Comparison of ENCODE assay signal across 14 cellular contexts in the genomic region with DNA sequence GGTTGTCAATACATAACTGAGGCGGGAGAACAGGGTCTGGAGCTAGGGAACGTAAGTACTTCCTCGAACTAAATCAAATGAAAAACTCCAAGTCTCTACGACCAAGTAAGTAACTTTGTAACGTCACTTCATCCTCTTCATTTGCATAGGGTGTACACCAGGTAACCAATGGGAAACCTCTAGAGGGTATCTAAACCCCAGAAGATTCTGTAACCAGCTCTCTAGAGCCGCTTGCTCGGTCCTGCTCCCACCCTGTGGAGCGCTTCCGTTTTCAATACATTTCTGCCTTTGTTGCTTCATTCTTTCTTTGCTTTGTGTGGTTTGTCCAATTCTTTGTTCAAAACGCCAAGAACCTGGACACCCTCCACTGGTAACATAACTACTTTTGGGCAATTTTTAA.
DNase-seq lines count a peak whose midpoint lies in the region; ATAC-seq and TF ChIP-seq lines count a peak whose summit lies in the region.
"Had no signal": no experiment of that assay in that cellular context is flagged by ENCODE, and none has a peak within 500 bp of the region (broad histone marks: within the 10 kb centered on the region; RNA-seq: fewer than 3 reads in every experiment).

No MANE protein-coding gene starts in this region.

- no peak overlapping the region for H3K4me3 ChIP-seq in neutrophil (ENCODE audit: low read depth in 1 of 2, low read length in 1 of 2)
- H3K4me3 ChIP-seq: breast epithelium, Peyer's patch, suprapubic skin had no signal

- H3K27ac ChIP-seq in neutrophil: peak overlapping the region; percentile 28
- H3K27ac ChIP-seq: suprapubic skin had no signal

- H3K36me3 ChIP-seq in neutrophil: no peaks in the 10 kb centered on the region
- H3K36me3 ChIP-seq: breast epithelium, Peyer's patch, suprapubic skin had no signal

- H3K4me1 ChIP-seq in neutrophil (ENCODE audit: control insufficient read depth in 1 of 2, insufficient read depth in 1 of 2, low read depth in 1 of 2, low read length in 1 of 2): peaks cover 6% of the 10 kb centered on the region in 2 experiments
- H3K4me1 ChIP-seq: breast epithelium, Peyer's patch, suprapubic skin had no signal

- ATAC-seq in GM18519 (IDR thresholded peaks at IDR 0.05; ENCODE audit: low FRiP score, unreplicated experiment) (peak; percentile 64), GM21381 (IDR thresholded peaks at IDR 0.05; ENCODE audit: unreplicated experiment) (peak; percentile 63), HG03280 (IDR thresholded peaks at IDR 0.05; ENCODE audit: unreplicated experiment) (peak; percentile 61)

- TF ChIP-seq CTCF in neutrophil (IDR thresholded peaks at IDR 0.05): no peak

- H3K27me3 ChIP-seq in neutrophil: no peaks in the 10 kb centered on the region
- H3K27me3 ChIP-seq: breast epithelium, Peyer's patch, suprapubic skin had no signal

- DNase-seq in stimulated activated CD4-positive, alpha-beta T cell treated with anti-CD3 and anti-CD28 coated beads, Interleukin-2, amount 100 ng/mL, for 24 hours: no peak
- DNase-seq in SIG-M5 (lab: John Stamatoyannopoulos, UW) (no peak), HCEC 1CT (no peak)
- no peak for DNase-seq in activated CD4-positive, CD25-positive, alpha-beta regulatory T cell (lab: John Stamatoyannopoulos, UW)
- DNase-seq: hippocampal formation, left ventricle myocardium superior, NCI-H146, Peyer's patch had no signal

- no peaks in the 10 kb centered on the region for H3K9me3 ChIP-seq in neutrophil
- H3K9me3 ChIP-seq: breast epithelium, Peyer's patch, suprapubic skin had no signal
